In the genomic region with DNA sequence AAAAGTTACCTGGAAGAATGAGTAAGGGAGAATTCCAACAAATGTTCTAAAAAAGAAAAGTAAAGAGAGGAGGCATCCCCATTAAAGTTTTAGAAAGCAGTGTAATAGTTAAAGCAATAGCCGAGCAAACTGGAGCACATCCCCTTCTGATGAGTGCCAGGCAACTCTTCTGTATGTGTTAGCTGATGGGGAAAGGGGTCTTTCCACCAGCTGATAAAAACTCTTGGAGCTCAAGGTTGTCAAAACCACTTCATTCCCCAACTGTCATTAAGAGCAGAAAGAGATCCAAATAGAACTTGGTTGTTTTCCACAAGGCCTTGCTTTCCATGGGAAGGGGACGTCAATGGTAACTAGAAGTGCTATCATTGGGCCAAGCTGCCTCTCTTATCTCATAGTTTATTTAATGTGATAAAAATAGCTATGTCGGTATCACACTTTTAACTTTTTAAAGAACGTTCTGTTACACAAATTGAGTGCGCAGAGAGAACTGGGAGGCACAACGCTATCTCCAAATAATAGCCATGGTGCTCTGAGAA, we compare ENCODE assay signal across 21 cellular contexts.
"Had no signal": no experiment of that assay in that cellular context is flagged by ENCODE, and none has a peak within 500 bp of the region (broad histone marks: within the 10 kb centered on the region; RNA-seq: fewer than 3 reads in every experiment).

No MANE protein-coding gene starts in this region.

- ATAC-seq: activated CD8-positive, alpha-beta T cell treated with anti-CD3 and anti-CD28 coated beads, Interleukin-2, amount 10 ng/mL, durations not matched to agents 7 days and 5 days; T-helper 17 cell; WTC11 had no signal

- H3K36me3 ChIP-seq: Peyer's patch had no signal

- H3K27ac ChIP-seq: KMS-11, Peyer's patch, RWPE1 had no signal

- H3K4me1 ChIP-seq: Peyer's patch had no signal

- H3K27me3 ChIP-seq: Peyer's patch had no signal

- DNase-seq: activated CD4-positive, alpha-beta T cell treated with anti-CD3 and anti-CD28 coated beads for 48 hours; activated CD4-positive, alpha-beta T cell treated with anti-CD3 and anti-CD28 coated beads, Interleukin-2, amount 50 U/mL, for 4 hours; activated CD4-positive, CD25-positive, alpha-beta regulatory T cell treated with anti-CD3 and anti-CD28 coated beads, Interleukin-2, amount 50 U/mL, for 72 hours; activated CD8-positive, alpha-beta memory T cell treated with anti-CD3 and anti-CD28 coated beads, Interleukin-2, amount 50 U/mL, for 48 hours; activated CD8-positive, alpha-beta T cell treated with anti-CD3 and anti-CD28 coated beads, Interleukin-2, amount 10 ng/mL, durations not matched to agents 7 days and 5 days; activated effector memory CD4-positive, alpha-beta T cell treated with anti-CD3 and anti-CD28 coated beads, Interleukin-2, amount 50 U/mL, for 16 hours; activated naive CD4-positive, alpha-beta T cell treated with anti-CD3 and anti-CD28 coated beads for 36 hours; activated T-cell treated with anti-CD3 and anti-CD28 coated beads, Interleukin-2, amount 50 U/mL, for 1 hour; amygdala; NCI-H1092; NCI-H1417 treated with DMSO at 0.1 percent for 48 hours; NCI-H1694; NCI-H2029 treated with DMSO at 0.1 percent for 48 hours; NCI-H510A treated with DMSO at 0.1 percent for 48 hours; Peyer's patch; SHP77 treated with DMSO at 0.1 percent for 48 hours; T-helper 17 cell; T-helper 9 cell had no signal

- H3K4me3 ChIP-seq: Peyer's patch had no signal

- H3K9me3 ChIP-seq: Peyer's patch had no signal
